Comparison of ENCODE assay signal across 19 cellular contexts in genomic region chr1:230427477-230427876, GRCh38. TPM values are rescaled to one million over a fixed set of nuclear protein-coding genes. Genes with fewer than 3 reads are reported as not detected.
DNase-seq lines count a peak whose midpoint lies in the region; ATAC-seq, FAIRE-seq and TF ChIP-seq lines count a peak whose summit lies in the region.
"Had no signal": no experiment of that assay in that cellular context is flagged by ENCODE, and none has a peak within 500 bp of the region (broad histone marks: within the 10 kb centered on the region; RNA-seq: fewer than 3 reads in every experiment).

No MANE protein-coding gene starts in this region.

- H3K4me3 Mint-ChIP-seq in activated CD4-positive, alpha-beta memory T cell treated with anti-CD3 and anti-CD28 coated beads, Interleukin-2, amount 10 ng/mL, durations not matched to agents 7 days and 5 days, result peak overlapping the region; percentile 49
- H3K4me3 Mint-ChIP-seq in activated CD4-positive, alpha-beta memory T cell treated with anti-CD3 and anti-CD28 coated beads for 36 hours, result no peak overlapping the region
- H3K4me3 Mint-ChIP-seq in endothelial cell (ENCODE audit: unreplicated experiment), result peak overlapping the region; percentile 90
- H3K4me3 Mint-ChIP-seq in chondrocyte (ENCODE audit: unreplicated experiment), result no peak overlapping the region

- H2BK15ac ChIP-seq in neuronal stem cell (ENCODE audit: low read length), result no peak overlapping the region

- no peaks in the 10 kb centered on the region for H3K9me3 ChIP-seq in neuronal stem cell (replicated peaks in 1 of 2; ENCODE audit: control insufficient read depth in 2 of 2, insufficient read depth in 1 of 2, low read depth in 1 of 2, low read length in 2 of 2)
- H3K9me3 ChIP-seq: prostate gland had no signal

- H3K27me3 ChIP-seq in neuronal stem cell (ENCODE audit: control insufficient read depth in 3 of 3, insufficient read depth in 3 of 3, low read depth in 1 of 3, low read length in 3 of 3), result peaks cover 0 to 26% (median 10%) of the 10 kb centered on the region in 3 experiments

- peaks cover 3% of the 10 kb centered on the region for H3K79me1 ChIP-seq in neuronal stem cell (ENCODE audit: low read depth, low read length)

- no peak for FAIRE-seq in urothelium cell line (lab: Jason Lieb, UNC)

- no peak for ATAC-seq in HG03432 (IDR thresholded peaks at IDR 0.05; ENCODE audit: unreplicated experiment)

- POLR2A ChIA-PET in activated CD4-positive, alpha-beta memory T cell treated with anti-CD3 and anti-CD28 coated beads, Interleukin-2, amount 10 ng/mL, durations not matched to agents 7 days and 5 days (lab: Charles Lee), result no interaction called here
- POLR2A ChIA-PET in activated CD4-positive, alpha-beta memory T cell treated with anti-CD3 and anti-CD28 coated beads for 36 hours (lab: Charles Lee), result no interaction called here

- TF ChIP-seq CTCF in endothelial cell (IDR thresholded peaks at IDR 0.05; ENCODE audit: unreplicated experiment), result no peak
- no peak for TF ChIP-seq CTCF in chondrocyte (IDR thresholded peaks at IDR 0.05)

- H3K14ac ChIP-seq in neuronal stem cell (ENCODE audit: low read length), result no peak overlapping the region

- intact Hi-C loops in activated CD4-positive, alpha-beta memory T cell treated with anti-CD3 and anti-CD28 coated beads for 36 hours (cut with micrococcal nuclease), result no loop called here

- H4K91ac ChIP-seq in neuronal stem cell (ENCODE audit: low read depth, low read length, poor library complexity), result no peak overlapping the region

- H3K36me3 ChIP-seq in neuronal stem cell (replicated peaks in 1 of 2; ENCODE audit: control insufficient read depth in 2 of 2, insufficient read depth in 2 of 2, low read length in 2 of 2), result no peaks in the 10 kb centered on the region
- H3K36me3 ChIP-seq: prostate gland had no signal

- H2AK5ac ChIP-seq in neuronal stem cell (ENCODE audit: low read depth, low read length), result no peak overlapping the region

- H3K18ac ChIP-seq in neuronal stem cell (ENCODE audit: low read length), result no peak overlapping the region

- no CpG with 5 or more reads among the region's 3 CpGs for WGBS in neuronal stem cell (ENCODE audit: extremely low coverage in 2 of 2, insufficient read length in 2 of 2, insufficient replicate concordance in 1 of 2), 2 donors

- no peak overlapping the region for H2BK12ac ChIP-seq in neuronal stem cell (ENCODE audit: low read length)

- no peak overlapping the region for H3K4ac ChIP-seq in neuronal stem cell (ENCODE audit: low read length)

- H2BK5ac ChIP-seq in neuronal stem cell (ENCODE audit: low read length), result no peak overlapping the region

- H3K4me3 ChIP-seq in neuronal stem cell (ENCODE audit: low read length in 2 of 2), result peak overlapping the region in 1 of 2 donors; percentile 63

- H3K23ac ChIP-seq in neuronal stem cell (ENCODE audit: low read depth, low read length, poor library complexity), result no peak overlapping the region

- H2BK120ac ChIP-seq in neuronal stem cell (ENCODE audit: low read depth, low read length), result no peak overlapping the region

- no peak overlapping the region for H3K9ac ChIP-seq in neuronal stem cell (ENCODE audit: low read depth, low read length, poor library complexity)

- H3K9me3 Mint-ChIP-seq in activated CD4-positive, alpha-beta memory T cell treated with anti-CD3 and anti-CD28 coated beads, Interleukin-2, amount 10 ng/mL, durations not matched to agents 7 days and 5 days, result no peaks in the 10 kb centered on the region
- H3K9me3 Mint-ChIP-seq in activated CD4-positive, alpha-beta memory T cell treated with anti-CD3 and anti-CD28 coated beads for 36 hours, result no peaks in the 10 kb centered on the region
- H3K9me3 Mint-ChIP-seq in endothelial cell (ENCODE audit: unreplicated experiment) (no peaks in the 10 kb centered on the region), chondrocyte (ENCODE audit: low read depth) (no peaks in the 10 kb centered on the region)

- H4K8ac ChIP-seq in neuronal stem cell (ENCODE audit: low read depth, low read length), result no peak overlapping the region

- peaks cover 21 to 41% of the 10 kb centered on the region in 2 donors for H3K4me1 ChIP-seq in neuronal stem cell (ENCODE audit: control insufficient read depth in 2 of 2, insufficient read depth in 1 of 2, low read depth in 1 of 2, low read length in 2 of 2)
- H3K4me1 ChIP-seq: prostate gland had no signal

- no peak overlapping the region for H3K27ac ChIP-seq in neuronal stem cell (replicated peaks; ENCODE audit: low read length)
- H3K27ac ChIP-seq: prostate gland had no signal

- no peak overlapping the region for H3K4me2 ChIP-seq in neuronal stem cell (ENCODE audit: insufficient read depth, low read length, poor library complexity, severe bottlenecking)

- peaks cover 56% of the 10 kb centered on the region for H3K27me3 Mint-ChIP-seq in activated CD4-positive, alpha-beta memory T cell treated with anti-CD3 and anti-CD28 coated beads, Interleukin-2, amount 10 ng/mL, durations not matched to agents 7 days and 5 days
- H3K27me3 Mint-ChIP-seq in activated CD4-positive, alpha-beta memory T cell treated with anti-CD3 and anti-CD28 coated beads for 36 hours, result peaks cover 51% of the 10 kb centered on the region
- H3K27me3 Mint-ChIP-seq in endothelial cell (ENCODE audit: unreplicated experiment) (peaks cover 14% of the 10 kb centered on the region), chondrocyte (ENCODE audit: low read depth) (peaks cover 39% of the 10 kb centered on the region)

- CTCF ChIA-PET in activated CD4-positive, alpha-beta memory T cell treated with anti-CD3 and anti-CD28 coated beads, Interleukin-2, amount 10 ng/mL, durations not matched to agents 7 days and 5 days (lab: Charles Lee), result no interaction called here
- CTCF ChIA-PET in activated CD4-positive, alpha-beta memory T cell treated with anti-CD3 and anti-CD28 coated beads for 36 hours (lab: Charles Lee), result no interaction called here

- H3K27ac Mint-ChIP-seq in activated CD4-positive, alpha-beta memory T cell treated with anti-CD3 and anti-CD28 coated beads, Interleukin-2, amount 10 ng/mL, durations not matched to agents 7 days and 5 days, result no peak overlapping the region
- H3K27ac Mint-ChIP-seq in activated CD4-positive, alpha-beta memory T cell treated with anti-CD3 and anti-CD28 coated beads for 36 hours, result no peak overlapping the region
- H3K27ac Mint-ChIP-seq in endothelial cell (ENCODE audit: unreplicated experiment) (no peak overlapping the region), chondrocyte (ENCODE audit: unreplicated experiment) (no peak overlapping the region)
- H3K27ac Mint-ChIP-seq: stimulated activated naive CD8-positive, alpha-beta T cell treated with anti-CD3 and anti-CD28 coated beads, Interleukin-15, Interleukin-2, amounts not matched to agents 100 ng/mL and 50 ng/mL, for 24 hours had no signal

- H3K36me3 Mint-ChIP-seq in activated CD4-positive, alpha-beta memory T cell treated with anti-CD3 and anti-CD28 coated beads, Interleukin-2, amount 10 ng/mL, durations not matched to agents 7 days and 5 days (ENCODE audit: low read depth), result peaks cover 5% of the 10 kb centered on the region
- peaks cover 2% of the 10 kb centered on the region for H3K36me3 Mint-ChIP-seq in activated CD4-positive, alpha-beta memory T cell treated with anti-CD3 and anti-CD28 coated beads for 36 hours
- peaks cover 6% of the 10 kb centered on the region for H3K36me3 Mint-ChIP-seq in endothelial cell (ENCODE audit: low read depth, unreplicated experiment)
- H3K36me3 Mint-ChIP-seq in chondrocyte (ENCODE audit: low read depth), result no peaks in the 10 kb centered on the region

- H3K4me1 Mint-ChIP-seq in activated CD4-positive, alpha-beta memory T cell treated with anti-CD3 and anti-CD28 coated beads, Interleukin-2, amount 10 ng/mL, durations not matched to agents 7 days and 5 days, result peaks cover 17% of the 10 kb centered on the region
- H3K4me1 Mint-ChIP-seq in activated CD4-positive, alpha-beta memory T cell treated with anti-CD3 and anti-CD28 coated beads for 36 hours (ENCODE audit: low read depth), result peaks cover 5% of the 10 kb centered on the region
- H3K4me1 Mint-ChIP-seq in endothelial cell (ENCODE audit: unreplicated experiment), result peaks cover 31% of the 10 kb centered on the region
- H3K4me1 Mint-ChIP-seq in chondrocyte (ENCODE audit: low read depth), result peaks cover 12% of the 10 kb centered on the region

- H2AFZ ChIP-seq in neuronal stem cell (ENCODE audit: low read length), result peak overlapping the region; percentile 90

- DNase-seq in activated CD4-positive, alpha-beta memory T cell treated with anti-CD3 and anti-CD28 coated beads, Interleukin-2, amount 10 ng/mL, durations not matched to agents 7 days and 5 days, result no peak
- no peak for DNase-seq in activated CD4-positive, alpha-beta memory T cell treated with anti-CD3 and anti-CD28 coated beads for 36 hours
- DNase-seq in NCI-H146 (lab: John Stamatoyannopoulos, UW) (peak; percentile 22), endothelial cell (ENCODE audit: low spot score) (no peak), neuronal stem cell (ENCODE audit: low spot score) (no peak), urothelium cell line (ENCODE audit: low spot score) (no peak), chondrocyte (ENCODE audit: low spot score) (no peak)
- DNase-seq: activated CD4-positive, alpha-beta T cell treated with anti-CD3 and anti-CD28 coated beads, Interleukin-2, amount 50 U/mL, for 1 hour; activated gamma-delta T cell treated with Interleukin-2 at 50 U/mL for 16 hours; Calu3; dermis blood vessel endothelial cell; GF-D8; IMR-90; left cardiac atrium; NCI-H226; T1000 had no signal

RNA-seq across cellular contexts. Expression of gene PGBD5, which starts 1.3 kb away (rescaled TPM):
- total RNA-seq in activated CD4-positive, alpha-beta memory T cell treated with anti-CD3 and anti-CD28 coated beads, Interleukin-2, amount 10 ng/mL, durations not matched to agents 7 days and 5 days, result not detected
- total RNA-seq in activated CD4-positive, alpha-beta memory T cell treated with anti-CD3 and anti-CD28 coated beads for 36 hours, result under 1 TPM in 1 of 2 experiments, not detected in 1; 0.02 TPM
- total RNA-seq in endothelial cell (ENCODE audit: unreplicated experiment), result 2.0 TPM
- 3.3 TPM for polyA plus RNA-seq in neuronal stem cell (2013, experiment 1 of 2)
- 3.0 TPM for polyA plus RNA-seq in neuronal stem cell (2013, experiment 2 of 2)
- 1.5 to 5.4 TPM (median 1.8 TPM) in 3 replicates for total RNA-seq in chondrocyte

Comparison
In these comparisons a context has a peak if more than half of its experiments do, and no peak if none do; other contexts are left out.
1. H3K4me3 Mint-ChIP-seq: peak in activated CD4-positive, alpha-beta memory T cell treated with anti-CD3 and anti-CD28 coated beads, Interleukin-2, amount 10 ng/mL, durations not matched to agents 7 days and 5 days (single experiment) and endothelial cell (single experiment); none in activated CD4-positive, alpha-beta memory T cell treated with anti-CD3 and anti-CD28 coated beads for 36 hours (single experiment) and chondrocyte (single experiment).